Comparison of ENCODE assay signal across 1 cellular context in genomic region chr6:119902681-119903080, GRCh38.
TF ChIP-seq lines count a peak whose summit lies in the region.

No MANE protein-coding gene starts in this region.

TF ChIP-seq in HepG2, 621 proteins besides CTCF, POLR2A, EP300 and RAD21 (continued from another document):
- no peak for TF ChIP-seq MXD1 (CRISPR knock-in tag; IDR thresholded peaks at IDR 0.05)
- TF ChIP-seq SOX13 (IDR thresholded peaks at IDR 0.05) = no peak
- TF ChIP-seq SOX13 (CRISPR knock-in tag; conservative IDR thresholded peaks at IDR 0.05 in 1 of 2, IDR thresholded peaks at IDR 0.05 in 1 of 2) = no peak
